Comparison of ENCODE assay signal across 10 cellular contexts in genomic region chr3:181695661-181696491, GRCh38. TPM values are rescaled to one million over a fixed set of nuclear protein-coding genes. Genes with fewer than 3 reads are reported as not detected.
A peak's percentile ranks its signal among the peaks of the same experiment; 100 is the strongest.
DNase-seq lines count a peak whose midpoint lies in the region; ATAC-seq and TF ChIP-seq lines count a peak whose summit lies in the region.
"Had no signal": no experiment of that assay in that cellular context is flagged by ENCODE, and none has a peak within 500 bp of the region (broad histone marks: within the 10 kb centered on the region; RNA-seq: fewer than 3 reads in every experiment).

No MANE protein-coding gene starts in this region.

- no peaks in the 10 kb centered on the region for H3K4me1 ChIP-seq in colonic mucosa
- peaks cover 15% of the 10 kb centered on the region for H3K4me1 ChIP-seq in stomach smooth muscle (ENCODE audit: control insufficient read depth, insufficient read depth, low read length)

- no peak overlapping the region for H3K27ac ChIP-seq in colonic mucosa
- H3K27ac ChIP-seq in stomach smooth muscle (ENCODE audit: low read length) = no peak overlapping the region

- H3K27ac Mint-ChIP-seq in IgD-negative memory B cell = no peak overlapping the region
- no peak overlapping the region for H3K27ac Mint-ChIP-seq in natural killer cell treated with Interleukin-12 subunit alpha and Interleukin-12 subunit beta and Interleukin-15 and Interleukin-18, amount 100 ng/mL, for 72 hours
- H3K27ac Mint-ChIP-seq: memory B cell had no signal

- H3K9me3 ChIP-seq in colonic mucosa (no peaks in the 10 kb centered on the region), stomach smooth muscle (ENCODE audit: control insufficient read depth in 2 of 2, low read length in 2 of 2) (no peaks in the 10 kb centered on the region)

- H3K9ac ChIP-seq in colonic mucosa (ENCODE audit: low read depth in 2 of 2, low read length in 2 of 2) (peak overlapping the region in 1 of 2 donors; percentile 53), stomach smooth muscle (ENCODE audit: low read length in 2 of 2) (peak overlapping the region in 1 of 2 donors; percentile 44)

- peaks cover 46% of the 10 kb centered on the region for H3K27me3 Mint-ChIP-seq in IgD-negative memory B cell
- peaks cover 42 to 63% of the 10 kb centered on the region in 2 donors for H3K27me3 Mint-ChIP-seq in natural killer cell treated with Interleukin-12 subunit alpha and Interleukin-12 subunit beta and Interleukin-15 and Interleukin-18, amount 100 ng/mL, for 72 hours

- H3K4me3 ChIP-seq in colonic mucosa (peak overlapping the region; percentile 22), stomach smooth muscle (ENCODE audit: low read length in 2 of 2) (peak overlapping the region; percentile 55 to 67)

- no peaks in the 10 kb centered on the region for H3K36me3 Mint-ChIP-seq in IgD-negative memory B cell
- peaks cover 9% of the 10 kb centered on the region for H3K36me3 Mint-ChIP-seq in natural killer cell treated with Interleukin-12 subunit alpha and Interleukin-12 subunit beta and Interleukin-15 and Interleukin-18, amount 100 ng/mL, for 72 hours
- H3K36me3 Mint-ChIP-seq: memory B cell had no signal

- H3K4me1 Mint-ChIP-seq in IgD-negative memory B cell = peaks cover 4 to 29% (median 17%) of the 10 kb centered on the region in 3 donors
- H3K4me1 Mint-ChIP-seq in natural killer cell treated with Interleukin-12 subunit alpha and Interleukin-12 subunit beta and Interleukin-15 and Interleukin-18, amount 100 ng/mL, for 72 hours (ENCODE audit: low read depth in 2 of 2) = peaks cover 8 to 9% of the 10 kb centered on the region in 2 donors

- H3K27me3 ChIP-seq in colonic mucosa = peaks cover 57% of the 10 kb centered on the region
- H3K27me3 ChIP-seq in stomach smooth muscle (ENCODE audit: control insufficient read depth in 1 of 2, insufficient read depth in 2 of 2, low read length in 2 of 2) = peaks cover 49 to 62% of the 10 kb centered on the region in 2 donors

- TF ChIP-seq CTCF in colonic mucosa (IDR thresholded peaks at IDR 0.05) = no peak

- DNase-seq in colonic mucosa (no peak), left kidney (ENCODE audit: low read depth, low spot score) (peak; percentile 67)
- DNase-seq in natural killer cell treated with Interleukin-12 subunit alpha and Interleukin-12 subunit beta and Interleukin-15 and Interleukin-18, amount 100 ng/mL, for 72 hours (ENCODE audit: low spot score) = no peak
- DNase-seq: activated CD4-positive, alpha-beta T cell treated with anti-CD3 and anti-CD28 coated beads, Interleukin-2, amount 50 U/mL, for 48 hours had no signal

- intact Hi-C loops in colonic mucosa (cut with DNase I) = no loop called here

- peaks cover 2 to 3% (median 3%) of the 10 kb centered on the region in 3 donors for H3K9me3 Mint-ChIP-seq in IgD-negative memory B cell
- H3K9me3 Mint-ChIP-seq in natural killer cell treated with Interleukin-12 subunit alpha and Interleukin-12 subunit beta and Interleukin-15 and Interleukin-18, amount 100 ng/mL, for 72 hours = peaks cover 8% of the 10 kb centered on the region
- H3K9me3 Mint-ChIP-seq: memory B cell had no signal

- H3K4me3 Mint-ChIP-seq in IgD-negative memory B cell = peak overlapping the region in 3 of 4 donors; percentile 38 to 69 (median 66)
- H3K4me3 Mint-ChIP-seq in natural killer cell treated with Interleukin-12 subunit alpha and Interleukin-12 subunit beta and Interleukin-15 and Interleukin-18, amount 100 ng/mL, for 72 hours = no peak overlapping the region
- H3K4me3 Mint-ChIP-seq: memory B cell had no signal

- no peak for ATAC-seq in HG03521 (IDR thresholded peaks at IDR 0.05; ENCODE audit: unreplicated experiment)
- no peak for ATAC-seq in HG02610 (IDR thresholded peaks at IDR 0.05; ENCODE audit: unreplicated experiment)
- ATAC-seq in natural killer cell treated with Interleukin-12 subunit alpha and Interleukin-12 subunit beta and Interleukin-15 and Interleukin-18, amount 100 ng/mL, for 72 hours = no peak
- ATAC-seq in GM21529 (IDR thresholded peaks at IDR 0.05; ENCODE audit: unreplicated experiment) = no peak

- no peaks in the 10 kb centered on the region for H3K36me3 ChIP-seq in colonic mucosa
- H3K36me3 ChIP-seq in stomach smooth muscle (ENCODE audit: control insufficient read depth in 2 of 2, insufficient read depth in 2 of 2, low read length in 2 of 2) = no peaks in the 10 kb centered on the region

RNA-seq across cellular contexts. Expression of gene SOX2, which starts 15.8 kb away (rescaled TPM):
- not detected for polyA plus RNA-seq in IgD-negative memory B cell
- total RNA-seq in colonic mucosa = under 1 TPM; 0.25 to 0.35 TPM
- not detected for total RNA-seq in natural killer cell treated with Interleukin-12 subunit alpha and Interleukin-12 subunit beta and Interleukin-15 and Interleukin-18, amount 100 ng/mL, for 72 hours
